20 cellular contexts compared by ENCODE assay signal in the genomic region with DNA sequence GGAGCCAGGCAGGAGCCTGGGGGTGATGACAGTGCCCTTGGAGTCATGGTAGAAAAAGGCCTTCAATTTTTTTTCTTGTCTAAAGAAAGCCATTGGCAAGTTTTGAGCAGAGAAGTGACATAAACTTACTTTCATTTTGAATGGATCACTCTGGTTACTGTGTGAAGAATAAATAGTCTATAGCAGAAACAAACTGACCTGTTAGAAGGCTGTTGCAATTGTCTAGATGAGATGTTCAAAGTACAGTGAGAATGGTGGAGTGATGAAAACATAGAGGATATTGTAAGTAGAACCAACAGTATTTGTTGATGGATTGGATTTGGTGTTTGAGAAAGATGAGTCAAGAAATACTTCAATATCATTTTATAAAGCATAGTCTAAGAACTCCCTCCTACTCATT.
"Had no signal": no experiment of that assay in that cellular context is flagged by ENCODE, and none has a peak within 500 bp of the region (broad histone marks: within the 10 kb centered on the region; RNA-seq: fewer than 3 reads in every experiment).

No MANE protein-coding gene starts in this region.

- H3K9me3 ChIP-seq: psoas muscle, right lobe of liver, suprapubic skin, thyroid gland, uterus had no signal

- H3K4me1 ChIP-seq: parathyroid adenoma, psoas muscle, suprapubic skin, thyroid gland, uterus had no signal

- H3K79me2 ChIP-seq: parathyroid adenoma had no signal

- H2AFZ ChIP-seq: parathyroid adenoma had no signal

- ATAC-seq: naive thymus-derived CD4-positive, alpha-beta T cell; psoas muscle; stimulated activated effector memory CD8-positive, alpha-beta T cell treated with anti-CD3 and anti-CD28 coated beads, Interleukin-12 subunit alpha, Interleukin-12 subunit beta, amount 100 ng/mL, for 72 hours; stimulated activated naive CD8-positive, alpha-beta T cell treated with anti-CD3 and anti-CD28 coated beads, Interleukin-15, Interleukin-2, amounts not matched to agents 100 U/mL and 50 U/mL, for 24 hours had no signal

- H3K4me3 ChIP-seq: dorsolateral prefrontal cortex, psoas muscle, right lobe of liver, suprapubic skin, thyroid gland, uterus had no signal

- H3K27me3 ChIP-seq: dorsolateral prefrontal cortex, right lobe of liver, suprapubic skin, thyroid gland, uterus had no signal

- DNase-seq: dorsolateral prefrontal cortex; effector CD8-positive, alpha-beta T cell; foreskin melanocyte; head of caudate nucleus; hypothalamus; kidney glomerular epithelial cell; mesendoderm; naive thymus-derived CD4-positive, alpha-beta T cell; nephron progenitor cell; psoas muscle; retina; right lobe of liver; stimulated activated CD4-positive, alpha-beta T cell treated with anti-CD3 and anti-CD28 coated beads, Interleukin-4, amount 100 ng/mL, for 1 hour; stimulated activated CD8-positive, alpha-beta memory T cell treated with anti-CD3 and anti-CD28 coated beads, Interleukin-4, amount 100 ng/mL, for 48 hours; stimulated activated naive CD8-positive, alpha-beta T cell treated with anti-CD3 and anti-CD28 coated beads, Interleukin-15, Interleukin-2, amounts not matched to agents 100 U/mL and 50 U/mL, for 24 hours; thyroid gland; uterus had no signal

- H3K36me3 ChIP-seq: right lobe of liver, suprapubic skin, thyroid gland, uterus had no signal

- H3K27ac ChIP-seq: dorsolateral prefrontal cortex, parathyroid adenoma, psoas muscle, suprapubic skin, thyroid gland, uterus had no signal
